In the genomic region with DNA sequence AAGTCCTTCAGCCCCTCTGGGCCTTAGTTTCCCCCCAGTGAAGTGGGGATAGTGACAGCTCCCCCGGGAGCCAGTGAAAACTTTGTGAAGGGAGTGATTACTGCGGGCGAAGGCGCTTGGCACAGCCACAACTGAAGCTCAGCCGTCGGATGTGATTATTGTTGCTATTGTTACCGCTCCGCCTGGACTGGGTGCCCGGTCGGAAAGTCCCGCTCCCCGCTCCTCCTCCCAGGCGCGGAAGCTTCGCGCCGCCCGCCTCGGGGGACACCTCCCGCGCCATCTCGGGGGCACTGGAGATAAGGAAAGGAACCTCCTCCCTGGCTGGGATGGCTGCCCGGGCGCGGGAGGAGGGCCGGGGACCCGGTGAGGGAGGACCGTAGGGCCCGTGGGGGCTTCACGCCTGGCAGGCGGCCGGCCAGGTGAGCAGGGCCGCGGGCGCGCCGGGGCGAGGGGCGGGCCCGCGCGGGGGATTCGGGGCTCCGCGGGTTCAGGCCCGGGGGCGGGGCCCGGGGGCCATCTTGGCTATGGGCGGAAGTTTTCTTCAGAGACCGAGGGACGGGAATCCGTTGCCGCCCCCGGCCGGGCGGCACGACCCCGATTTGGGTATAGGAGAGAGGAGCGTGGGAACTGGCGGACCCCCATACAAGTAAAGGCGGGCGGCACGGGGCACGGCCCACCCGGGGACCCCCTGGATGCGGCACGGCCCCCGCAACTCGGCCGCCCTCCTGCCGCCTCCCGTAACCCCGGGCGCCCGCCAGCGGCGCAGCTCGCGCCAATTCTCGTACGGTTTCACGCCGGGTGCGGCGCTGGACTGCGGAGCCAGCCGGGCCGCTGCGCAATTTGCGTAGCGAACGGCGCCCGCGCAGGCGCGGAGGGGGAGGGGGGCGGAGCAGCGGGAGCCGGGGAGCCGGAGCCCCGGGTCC, we compare ENCODE assay signal across 1 cellular context.
TF ChIP-seq lines count a peak whose summit lies in the region.

A gene with protein sequence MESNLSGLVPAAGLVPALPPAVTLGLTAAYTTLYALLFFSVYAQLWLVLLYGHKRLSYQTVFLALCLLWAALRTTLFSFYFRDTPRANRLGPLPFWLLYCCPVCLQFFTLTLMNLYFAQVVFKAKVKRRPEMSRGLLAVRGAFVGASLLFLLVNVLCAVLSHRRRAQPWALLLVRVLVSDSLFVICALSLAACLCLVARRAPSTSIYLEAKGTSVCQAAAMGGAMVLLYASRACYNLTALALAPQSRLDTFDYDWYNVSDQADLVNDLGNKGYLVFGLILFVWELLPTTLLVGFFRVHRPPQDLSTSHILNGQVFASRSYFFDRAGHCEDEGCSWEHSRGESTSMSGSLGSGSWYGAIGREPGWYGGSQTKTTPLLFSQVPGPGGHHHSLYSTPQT (plus strand): TSS at position 887 of the 923 bp plus-strand sequence. CDS start 677 bp downstream, outside the sequence.

TF ChIP-seq in K562, 482 proteins besides CTCF, POLR2A, EP300 and RAD21 (continued from another document and continues in another):
- TF ChIP-seq NRF1 (conservative IDR thresholded peaks at IDR 0.05 in 1 of 2, IDR thresholded peaks at IDR 0.05 in 1 of 2) (peak; percentile 93 to 94), ZNF780A (CRISPR knock-in tag; IDR thresholded peaks at IDR 0.05) (peak; percentile 9; the same call in 1 of the 2 replicates), ZNF584 (CRISPR knock-in tag; IDR thresholded peaks at IDR 0.05; ENCODE audit: low read depth) (no peak), ESRRA (IDR thresholded peaks at IDR 0.05; ENCODE audit: borderline replicate concordance, low read depth) (peak; percentile 84; the same call in 1 of the 2 replicates), CHD1 (IDR thresholded peaks at IDR 0.05; ENCODE audit: low read length) (peak; percentile 50), MYC (IDR thresholded peaks at IDR 0.05; ENCODE audit: low read depth, low read length) (peak; percentile 44; the same call in 1 of the 2 replicates), MYC (CRISPR knock-in tag; IDR thresholded peaks at IDR 0.05; ENCODE audit: borderline replicate concordance, low read depth) (no peak), FOXJ3 (CRISPR knock-in tag; IDR thresholded peaks at IDR 0.05) (no peak), POLR2B (IDR thresholded peaks at IDR 0.05; ENCODE audit: low read depth, partially characterized antibody) (peak; percentile 13), TBL1XR1 (IDR thresholded peaks at IDR 0.05; ENCODE audit: low read length in 2 of 2) (peak in 1 of 2 experiments; percentile 99; a peak in 2 of 4 replicates), FOXP1 (CRISPR knock-in tag; IDR thresholded peaks at IDR 0.05) (peak; percentile 79; the same call in 1 of the 2 replicates), HNRNPH1 (optimal IDR thresholded peaks at IDR 0.05; ENCODE audit: low read depth, low read length) (peak; percentile 100), MEIS2 (IDR thresholded peaks at IDR 0.05; ENCODE audit: partially characterized antibody) (peak; percentile 61), FOSL1 (tag; conservative IDR thresholded peaks at IDR 0.05) (peak; percentile 46), HIVEP1 (CRISPR knock-in tag; IDR thresholded peaks at IDR 0.05) (peak; percentile 72; the same call in 1 of the 2 replicates), NCOA6 (IDR thresholded peaks at IDR 0.05) (no peak), KHSRP (IDR thresholded peaks at IDR 0.05) (no peak), NR4A1 (CRISPR knock-in tag; IDR thresholded peaks at IDR 0.05) (0 out of 2 replicates have a peak, but pooled peaks have one; percentile 33), NR4A1 (tag; IDR thresholded peaks at IDR 0.05) (no peak), POLR2AphosphoS5 (IDR thresholded peaks at IDR 0.05; ENCODE audit: control insufficient read depth, insufficient read depth, low read depth, low read length) (peak; percentile 14; the same call in 1 of the 2 replicates), ATF7 (IDR thresholded peaks at IDR 0.05) (peak; percentile 64), MTA3 (IDR thresholded peaks at IDR 0.05; ENCODE audit: borderline replicate concordance) (peak; percentile 62; the same call in 1 of the 2 replicates), TAF15 (IDR thresholded peaks at IDR 0.05; ENCODE audit: low read depth, low read length) (peak; percentile 99; the same call in 1 of the 2 replicates), TARDBP (IDR thresholded peaks at IDR 0.05) (0 out of 2 replicates have a peak, but pooled peaks have one; percentile 42), CHCHD3 (CRISPR knock-in tag; IDR thresholded peaks at IDR 0.05) (no peak), HNRNPLL (IDR thresholded peaks at IDR 0.05; ENCODE audit: low read depth, low read length, poor library complexity, severe bottlenecking) (peak; percentile 99), BCL6 (CRISPR knock-in tag; IDR thresholded peaks at IDR 0.05) (no peak), PHF8 (IDR thresholded peaks at IDR 0.05; ENCODE audit: borderline replicate concordance, low read length) (peak; percentile 62; the same call in 1 of the 2 replicates), ZNF766 (CRISPR knock-in tag; conservative IDR thresholded peaks at IDR 0.05) (peak; percentile 71), ZNF408 (CRISPR knock-in tag; IDR thresholded peaks at IDR 0.05; ENCODE audit: low read depth) (no peak), RHOXF2B (CRISPR knock-in tag; conservative IDR thresholded peaks at IDR 0.05) (no peak), DIDO1 (tag; IDR thresholded peaks at IDR 0.05; ENCODE audit: low read depth) (peak; percentile 45; the same call in 1 of the 2 replicates), EP400 (IDR thresholded peaks at IDR 0.05) (no peak; the same call in 1 of the 2 replicates), GTF2E2 (tag; IDR thresholded peaks at IDR 0.05) (peak; percentile 80; the same call in 1 of the 2 replicates), ZNF212 (CRISPR knock-in tag; IDR thresholded peaks at IDR 0.05) (0 out of 2 replicates have a peak, but pooled peaks have one; percentile 80), GABPB1 (CRISPR knock-in tag; IDR thresholded peaks at IDR 0.05) (peak; percentile 26)
- TF ChIP-seq, protein P1, sequence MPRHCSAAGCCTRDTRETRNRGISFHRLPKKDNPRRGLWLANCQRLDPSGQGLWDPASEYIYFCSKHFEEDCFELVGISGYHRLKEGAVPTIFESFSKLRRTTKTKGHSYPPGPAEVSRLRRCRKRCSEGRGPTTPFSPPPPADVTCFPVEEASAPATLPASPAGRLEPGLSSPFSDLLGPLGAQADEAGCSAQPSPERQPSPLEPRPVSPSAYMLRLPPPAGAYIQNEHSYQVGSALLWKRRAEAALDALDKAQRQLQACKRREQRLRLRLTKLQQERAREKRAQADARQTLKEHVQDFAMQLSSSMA (CRISPR knock-in tag; IDR thresholded peaks at IDR 0.05) = peak; percentile 71; the same call in 1 of the 2 replicates
- TF ChIP-seq, protein P2, sequence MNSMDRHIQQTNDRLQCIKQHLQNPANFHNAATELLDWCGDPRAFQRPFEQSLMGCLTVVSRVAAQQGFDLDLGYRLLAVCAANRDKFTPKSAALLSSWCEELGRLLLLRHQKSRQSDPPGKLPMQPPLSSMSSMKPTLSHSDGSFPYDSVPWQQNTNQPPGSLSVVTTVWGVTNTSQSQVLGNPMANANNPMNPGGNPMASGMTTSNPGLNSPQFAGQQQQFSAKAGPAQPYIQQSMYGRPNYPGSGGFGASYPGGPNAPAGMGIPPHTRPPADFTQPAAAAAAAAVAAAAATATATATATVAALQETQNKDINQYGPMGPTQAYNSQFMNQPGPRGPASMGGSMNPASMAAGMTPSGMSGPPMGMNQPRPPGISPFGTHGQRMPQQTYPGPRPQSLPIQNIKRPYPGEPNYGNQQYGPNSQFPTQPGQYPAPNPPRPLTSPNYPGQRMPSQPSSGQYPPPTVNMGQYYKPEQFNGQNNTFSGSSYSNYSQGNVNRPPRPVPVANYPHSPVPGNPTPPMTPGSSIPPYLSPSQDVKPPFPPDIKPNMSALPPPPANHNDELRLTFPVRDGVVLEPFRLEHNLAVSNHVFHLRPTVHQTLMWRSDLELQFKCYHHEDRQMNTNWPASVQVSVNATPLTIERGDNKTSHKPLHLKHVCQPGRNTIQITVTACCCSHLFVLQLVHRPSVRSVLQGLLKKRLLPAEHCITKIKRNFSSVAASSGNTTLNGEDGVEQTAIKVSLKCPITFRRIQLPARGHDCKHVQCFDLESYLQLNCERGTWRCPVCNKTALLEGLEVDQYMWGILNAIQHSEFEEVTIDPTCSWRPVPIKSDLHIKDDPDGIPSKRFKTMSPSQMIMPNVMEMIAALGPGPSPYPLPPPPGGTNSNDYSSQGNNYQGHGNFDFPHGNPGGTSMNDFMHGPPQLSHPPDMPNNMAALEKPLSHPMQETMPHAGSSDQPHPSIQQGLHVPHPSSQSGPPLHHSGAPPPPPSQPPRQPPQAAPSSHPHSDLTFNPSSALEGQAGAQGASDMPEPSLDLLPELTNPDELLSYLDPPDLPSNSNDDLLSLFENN (IDR thresholded peaks at IDR 0.05; ENCODE audit: low read depth in 2 of 2, low read length in 2 of 2) = peak in 1 of 2 experiments; percentile 42; a peak in 1 of 4 replicates
- TF ChIP-seq, protein P3, sequence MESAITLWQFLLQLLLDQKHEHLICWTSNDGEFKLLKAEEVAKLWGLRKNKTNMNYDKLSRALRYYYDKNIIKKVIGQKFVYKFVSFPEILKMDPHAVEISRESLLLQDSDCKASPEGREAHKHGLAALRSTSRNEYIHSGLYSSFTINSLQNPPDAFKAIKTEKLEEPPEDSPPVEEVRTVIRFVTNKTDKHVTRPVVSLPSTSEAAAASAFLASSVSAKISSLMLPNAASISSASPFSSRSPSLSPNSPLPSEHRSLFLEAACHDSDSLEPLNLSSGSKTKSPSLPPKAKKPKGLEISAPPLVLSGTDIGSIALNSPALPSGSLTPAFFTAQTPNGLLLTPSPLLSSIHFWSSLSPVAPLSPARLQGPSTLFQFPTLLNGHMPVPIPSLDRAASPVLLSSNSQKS (CRISPR knock-in tag; IDR thresholded peaks at IDR 0.05) = no peak
- TF ChIP-seq, protein P4, sequence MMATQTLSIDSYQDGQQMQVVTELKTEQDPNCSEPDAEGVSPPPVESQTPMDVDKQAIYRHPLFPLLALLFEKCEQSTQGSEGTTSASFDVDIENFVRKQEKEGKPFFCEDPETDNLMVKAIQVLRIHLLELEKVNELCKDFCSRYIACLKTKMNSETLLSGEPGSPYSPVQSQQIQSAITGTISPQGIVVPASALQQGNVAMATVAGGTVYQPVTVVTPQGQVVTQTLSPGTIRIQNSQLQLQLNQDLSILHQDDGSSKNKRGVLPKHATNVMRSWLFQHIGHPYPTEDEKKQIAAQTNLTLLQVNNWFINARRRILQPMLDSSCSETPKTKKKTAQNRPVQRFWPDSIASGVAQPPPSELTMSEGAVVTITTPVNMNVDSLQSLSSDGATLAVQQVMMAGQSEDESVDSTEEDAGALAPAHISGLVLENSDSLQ (IDR thresholded peaks at IDR 0.05) = no peak
- TF ChIP-seq, protein P5, sequence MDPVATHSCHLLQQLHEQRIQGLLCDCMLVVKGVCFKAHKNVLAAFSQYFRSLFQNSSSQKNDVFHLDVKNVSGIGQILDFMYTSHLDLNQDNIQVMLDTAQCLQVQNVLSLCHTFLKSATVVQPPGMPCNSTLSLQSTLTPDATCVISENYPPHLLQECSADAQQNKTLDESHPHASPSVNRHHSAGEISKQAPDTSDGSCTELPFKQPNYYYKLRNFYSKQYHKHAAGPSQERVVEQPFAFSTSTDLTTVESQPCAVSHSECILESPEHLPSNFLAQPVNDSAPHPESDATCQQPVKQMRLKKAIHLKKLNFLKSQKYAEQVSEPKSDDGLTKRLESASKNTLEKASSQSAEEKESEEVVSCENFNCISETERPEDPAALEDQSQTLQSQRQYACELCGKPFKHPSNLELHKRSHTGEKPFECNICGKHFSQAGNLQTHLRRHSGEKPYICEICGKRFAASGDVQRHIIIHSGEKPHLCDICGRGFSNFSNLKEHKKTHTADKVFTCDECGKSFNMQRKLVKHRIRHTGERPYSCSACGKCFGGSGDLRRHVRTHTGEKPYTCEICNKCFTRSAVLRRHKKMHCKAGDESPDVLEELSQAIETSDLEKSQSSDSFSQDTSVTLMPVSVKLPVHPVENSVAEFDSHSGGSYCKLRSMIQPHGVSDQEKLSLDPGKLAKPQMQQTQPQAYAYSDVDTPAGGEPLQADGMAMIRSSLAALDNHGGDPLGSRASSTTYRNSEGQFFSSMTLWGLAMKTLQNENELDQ (CRISPR knock-in tag; IDR thresholded peaks at IDR 0.05; ENCODE audit: borderline replicate concordance) = no peak
- TF ChIP-seq, protein P6, sequence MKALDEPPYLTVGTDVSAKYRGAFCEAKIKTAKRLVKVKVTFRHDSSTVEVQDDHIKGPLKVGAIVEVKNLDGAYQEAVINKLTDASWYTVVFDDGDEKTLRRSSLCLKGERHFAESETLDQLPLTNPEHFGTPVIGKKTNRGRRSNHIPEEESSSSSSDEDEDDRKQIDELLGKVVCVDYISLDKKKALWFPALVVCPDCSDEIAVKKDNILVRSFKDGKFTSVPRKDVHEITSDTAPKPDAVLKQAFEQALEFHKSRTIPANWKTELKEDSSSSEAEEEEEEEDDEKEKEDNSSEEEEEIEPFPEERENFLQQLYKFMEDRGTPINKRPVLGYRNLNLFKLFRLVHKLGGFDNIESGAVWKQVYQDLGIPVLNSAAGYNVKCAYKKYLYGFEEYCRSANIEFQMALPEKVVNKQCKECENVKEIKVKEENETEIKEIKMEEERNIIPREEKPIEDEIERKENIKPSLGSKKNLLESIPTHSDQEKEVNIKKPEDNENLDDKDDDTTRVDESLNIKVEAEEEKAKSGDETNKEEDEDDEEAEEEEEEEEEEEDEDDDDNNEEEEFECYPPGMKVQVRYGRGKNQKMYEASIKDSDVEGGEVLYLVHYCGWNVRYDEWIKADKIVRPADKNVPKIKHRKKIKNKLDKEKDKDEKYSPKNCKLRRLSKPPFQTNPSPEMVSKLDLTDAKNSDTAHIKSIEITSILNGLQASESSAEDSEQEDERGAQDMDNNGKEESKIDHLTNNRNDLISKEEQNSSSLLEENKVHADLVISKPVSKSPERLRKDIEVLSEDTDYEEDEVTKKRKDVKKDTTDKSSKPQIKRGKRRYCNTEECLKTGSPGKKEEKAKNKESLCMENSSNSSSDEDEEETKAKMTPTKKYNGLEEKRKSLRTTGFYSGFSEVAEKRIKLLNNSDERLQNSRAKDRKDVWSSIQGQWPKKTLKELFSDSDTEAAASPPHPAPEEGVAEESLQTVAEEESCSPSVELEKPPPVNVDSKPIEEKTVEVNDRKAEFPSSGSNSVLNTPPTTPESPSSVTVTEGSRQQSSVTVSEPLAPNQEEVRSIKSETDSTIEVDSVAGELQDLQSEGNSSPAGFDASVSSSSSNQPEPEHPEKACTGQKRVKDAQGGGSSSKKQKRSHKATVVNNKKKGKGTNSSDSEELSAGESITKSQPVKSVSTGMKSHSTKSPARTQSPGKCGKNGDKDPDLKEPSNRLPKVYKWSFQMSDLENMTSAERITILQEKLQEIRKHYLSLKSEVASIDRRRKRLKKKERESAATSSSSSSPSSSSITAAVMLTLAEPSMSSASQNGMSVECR (CRISPR knock-in tag; IDR thresholded peaks at IDR 0.05) = peak; percentile 54
- TF ChIP-seq, protein P7, sequence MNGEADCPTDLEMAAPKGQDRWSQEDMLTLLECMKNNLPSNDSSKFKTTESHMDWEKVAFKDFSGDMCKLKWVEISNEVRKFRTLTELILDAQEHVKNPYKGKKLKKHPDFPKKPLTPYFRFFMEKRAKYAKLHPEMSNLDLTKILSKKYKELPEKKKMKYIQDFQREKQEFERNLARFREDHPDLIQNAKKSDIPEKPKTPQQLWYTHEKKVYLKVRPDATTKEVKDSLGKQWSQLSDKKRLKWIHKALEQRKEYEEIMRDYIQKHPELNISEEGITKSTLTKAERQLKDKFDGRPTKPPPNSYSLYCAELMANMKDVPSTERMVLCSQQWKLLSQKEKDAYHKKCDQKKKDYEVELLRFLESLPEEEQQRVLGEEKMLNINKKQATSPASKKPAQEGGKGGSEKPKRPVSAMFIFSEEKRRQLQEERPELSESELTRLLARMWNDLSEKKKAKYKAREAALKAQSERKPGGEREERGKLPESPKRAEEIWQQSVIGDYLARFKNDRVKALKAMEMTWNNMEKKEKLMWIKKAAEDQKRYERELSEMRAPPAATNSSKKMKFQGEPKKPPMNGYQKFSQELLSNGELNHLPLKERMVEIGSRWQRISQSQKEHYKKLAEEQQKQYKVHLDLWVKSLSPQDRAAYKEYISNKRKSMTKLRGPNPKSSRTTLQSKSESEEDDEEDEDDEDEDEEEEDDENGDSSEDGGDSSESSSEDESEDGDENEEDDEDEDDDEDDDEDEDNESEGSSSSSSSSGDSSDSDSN (IDR thresholded peaks at IDR 0.05; ENCODE audit: borderline replicate concordance in 1 of 2, low read depth in 2 of 2, low read length in 2 of 2) = peak in 1 of 2 experiments; percentile 69; a peak in 2 of 4 replicates
